ENCODE assay signal across 27 cellular contexts in genomic region chr7:1723254-1723653, GRCh38. TPM values are rescaled to one million over a fixed set of nuclear protein-coding genes. Genes with fewer than 3 reads are reported as not detected.
"Had no signal": no experiment of that assay in that cellular context is flagged by ENCODE, and none has a peak within 500 bp of the region (broad histone marks: within the 10 kb centered on the region; RNA-seq: fewer than 3 reads in every experiment).

No MANE protein-coding gene starts in this region.

- H3K4me1 ChIP-seq: foreskin keratinocyte, left lung, lower lobe of right lung had no signal

- DNase-seq: dermis blood vessel endothelial cell; dorsolateral prefrontal cortex; effector CD4-positive, alpha-beta T cell; effector memory CD4-positive, alpha-beta T cell; foreskin keratinocyte; glutamatergic neuron; head of caudate nucleus; heart right ventricle; hippocampal formation; kidney glomerular epithelial cell; lower lobe of right lung; mesenchymal stem cell; mucosa of descending colon; naive B cell; naive thymus-derived CD8-positive, alpha-beta T cell had no signal

- H3K4me3 ChIP-seq: coronary artery, dorsolateral prefrontal cortex, esophagus muscularis mucosa, gastroesophageal sphincter, heart right ventricle, left lung, lower lobe of right lung, mucosa of descending colon had no signal

- H3K9me3 ChIP-seq: lower lobe of right lung, mucosa of descending colon had no signal

- H3K4me3 Mint-ChIP-seq: mesothelial cell of epicardium; naive B cell; naive thymus-derived CD8-positive, alpha-beta T cell had no signal

- H3K36me3 ChIP-seq: esophagus muscularis mucosa, gastroesophageal sphincter, heart right ventricle, left lung, lower lobe of right lung had no signal

- H3K9me3 Mint-ChIP-seq: mesothelial cell of epicardium had no signal

- H3K27ac Mint-ChIP-seq: mesothelial cell of epicardium, naive B cell had no signal

- H3K27me3 ChIP-seq: heart right ventricle had no signal

- ATAC-seq: foreskin keratinocyte; gastroesophageal sphincter; heart right ventricle; left lung; left ventricle myocardium superior; lower lobe of right lung; mucosa of descending colon; naive thymus-derived CD8-positive, alpha-beta T cell had no signal

- H3K36me3 Mint-ChIP-seq: naive B cell had no signal

- H3K4me1 Mint-ChIP-seq: mesothelial cell of epicardium; naive B cell; naive thymus-derived CD8-positive, alpha-beta T cell had no signal

- H3K27ac ChIP-seq: coronary artery, dorsolateral prefrontal cortex, esophagus muscularis mucosa, foreskin keratinocyte, gastroesophageal sphincter, heart right ventricle, left lung, lower lobe of right lung had no signal

- FAIRE-seq: colon, endothelial cell of umbilical vein, frontal cortex, islet of Langerhans, keratinocyte had no signal

RNA-seq across cellular contexts. Expression of gene ELFN1, which starts 53.2 kb away (rescaled TPM):
- total RNA-seq: foreskin keratinocyte; myocyte; naive thymus-derived CD8-positive, alpha-beta T cell had no signal
- polyA plus RNA-seq: naive thymus-derived CD8-positive, alpha-beta T cell had no signal
